Comparison of ENCODE assay signal across 1 cellular context in the genomic region with DNA sequence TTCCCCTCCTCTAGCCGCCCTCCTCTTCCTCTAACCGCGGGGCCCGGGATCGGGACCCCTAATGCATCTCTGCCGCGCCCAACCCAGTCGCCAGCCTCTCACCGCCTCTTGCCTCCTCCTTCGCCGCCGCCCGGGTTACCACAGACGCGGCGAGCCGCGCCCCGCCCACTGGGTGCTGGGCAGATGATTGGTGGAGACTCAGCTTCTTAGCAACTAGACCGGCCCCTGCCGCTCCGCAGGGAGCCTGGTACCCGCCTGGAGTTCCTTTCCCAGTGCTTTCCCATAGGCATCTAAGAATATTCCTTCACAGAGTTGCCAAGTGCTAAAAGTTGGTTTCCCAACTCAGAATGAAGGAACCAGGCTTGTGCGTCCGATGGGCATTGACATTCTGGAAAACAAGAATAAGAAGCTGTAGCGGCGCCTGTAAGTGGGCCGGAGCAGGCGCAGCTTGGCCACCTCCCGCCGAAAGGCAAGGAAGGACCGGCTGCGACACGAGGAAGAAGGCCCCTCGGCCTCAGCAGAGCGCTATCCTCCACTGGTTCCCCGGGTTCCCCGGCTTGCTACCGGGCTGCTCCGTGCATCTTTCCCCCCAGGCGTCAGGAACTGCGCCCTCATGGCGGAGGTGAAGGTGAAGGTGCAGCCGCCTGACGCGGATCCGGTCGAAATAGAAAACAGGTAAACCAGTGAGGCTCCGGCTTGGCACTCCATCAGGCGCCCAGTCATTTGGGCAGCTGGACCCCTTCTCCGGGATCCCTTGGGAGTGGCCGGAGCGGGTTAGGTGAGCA.
A peak's percentile ranks its signal among the peaks of the same experiment; 100 is the strongest.
TF ChIP-seq lines count a peak whose summit lies in the region.

Gene DZANK1, minus strand, starts transcription at position 137 of the 785 bp plus-strand sequence. CDS start 1,672 bp downstream, outside the sequence.
Gene POLR3F, plus strand, starts transcription at position 497 of the 785 bp plus-strand sequence. Its CDS starts 117 bp downstream, at position 614.

TF ChIP-seq in GM12878, 131 proteins besides CTCF, POLR2A, EP300 and RAD21 (continued from another document and continues in another):
- TF ChIP-seq, protein P1, sequence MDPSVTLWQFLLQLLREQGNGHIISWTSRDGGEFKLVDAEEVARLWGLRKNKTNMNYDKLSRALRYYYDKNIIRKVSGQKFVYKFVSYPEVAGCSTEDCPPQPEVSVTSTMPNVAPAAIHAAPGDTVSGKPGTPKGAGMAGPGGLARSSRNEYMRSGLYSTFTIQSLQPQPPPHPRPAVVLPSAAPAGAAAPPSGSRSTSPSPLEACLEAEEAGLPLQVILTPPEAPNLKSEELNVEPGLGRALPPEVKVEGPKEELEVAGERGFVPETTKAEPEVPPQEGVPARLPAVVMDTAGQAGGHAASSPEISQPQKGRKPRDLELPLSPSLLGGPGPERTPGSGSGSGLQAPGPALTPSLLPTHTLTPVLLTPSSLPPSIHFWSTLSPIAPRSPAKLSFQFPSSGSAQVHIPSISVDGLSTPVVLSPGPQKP (IDR thresholded peaks at IDR 0.05; ENCODE audit: low read depth, low read length): no peak
- TF ChIP-seq YY1 (IDR thresholded peaks at IDR 0.05; ENCODE audit: low read depth, low read length) (peak; percentile 48), RAD51 (IDR thresholded peaks at IDR 0.05) (no peak), NR2C2 (IDR thresholded peaks at IDR 0.05; ENCODE audit: borderline replicate concordance, control insufficient read depth, insufficient read length, low read depth) (no peak), MTA3 (IDR thresholded peaks at IDR 0.05; ENCODE audit: borderline replicate concordance, low read length) (no peak), FOXK2 (IDR thresholded peaks at IDR 0.05) (peak; percentile 35; the same call in 1 of the 2 replicates), EZH2 (IDR thresholded peaks at IDR 0.05; ENCODE audit: borderline replicate concordance, control insufficient read depth, low read depth, low read length) (no peak), CEBPB (IDR thresholded peaks at IDR 0.05; ENCODE audit: borderline replicate concordance in 1 of 2, low read depth in 2 of 2, low read length in 2 of 2) (no peak), NBN (IDR thresholded peaks at IDR 0.05) (0 out of 2 replicates have a peak, but pooled peaks have one; percentile 58), HDGF (IDR thresholded peaks at IDR 0.05) (peak; percentile 32; the same call in 1 of the 2 replicates), ZNF217 (IDR thresholded peaks at IDR 0.05) (no peak), YBX1 (IDR thresholded peaks at IDR 0.05) (no peak), SIX5 (IDR thresholded peaks at IDR 0.05; ENCODE audit: low read depth, low read length, severe bottlenecking) (peak; percentile 64), NR2F1 (conservative IDR thresholded peaks at IDR 0.05) (no peak), BACH1 (IDR thresholded peaks at IDR 0.05; ENCODE audit: borderline replicate concordance) (no peak), ASH2L (IDR thresholded peaks at IDR 0.05; ENCODE audit: borderline replicate concordance, low read depth) (peak; percentile 93; the same call in 1 of the 2 replicates), POLR2AphosphoS2 (IDR thresholded peaks at IDR 0.05; ENCODE audit: low read depth, low read length) (no peak), RELA (IDR thresholded peaks at IDR 0.05; ENCODE audit: borderline replicate concordance, partially characterized antibody) (peak; percentile 51), KDM1A (IDR thresholded peaks at IDR 0.05; ENCODE audit: borderline replicate concordance) (no peak), HCFC1 (IDR thresholded peaks at IDR 0.05; ENCODE audit: low read length) (peak; percentile 89), CREM (IDR thresholded peaks at IDR 0.05; ENCODE audit: low read depth) (peak; percentile 68), KAT2A (conservative IDR thresholded peaks at IDR 0.05; ENCODE audit: control insufficient read depth, low read depth, low read length) (no peak), TARDBP (IDR thresholded peaks at IDR 0.05; ENCODE audit: borderline replicate concordance) (peak; percentile 82; the same call in 1 of the 2 replicates), DPF2 (IDR thresholded peaks at IDR 0.05) (no peak), ZNF622 (IDR thresholded peaks at IDR 0.05) (no peak), BCLAF1 (IDR thresholded peaks at IDR 0.05) (no peak), BMI1 (IDR thresholded peaks at IDR 0.05; ENCODE audit: borderline replicate concordance) (peak; percentile 76; the same call in 1 of the 2 replicates), STAT3 (IDR thresholded peaks at IDR 0.05; ENCODE audit: low read depth, low read length) (no peak), SMC3 (IDR thresholded peaks at IDR 0.05; ENCODE audit: borderline replicate concordance, low read length) (no peak), ZNF274 (IDR thresholded peaks at IDR 0.05; ENCODE audit: insufficient read depth, insufficient read length) (no peak), SMAD1 (IDR thresholded peaks at IDR 0.05; ENCODE audit: low read depth, partially characterized antibody) (no peak), CHD1 (IDR thresholded peaks at IDR 0.05; ENCODE audit: low read depth, low read length) (no peak), BCL11A (IDR thresholded peaks at IDR 0.05; ENCODE audit: low read depth, low read length) (no peak), JUNB (IDR thresholded peaks at IDR 0.05) (no peak), JUND (IDR thresholded peaks at IDR 0.05; ENCODE audit: low read depth, low read length) (no peak), NRF1 (conservative IDR thresholded peaks at IDR 0.05; ENCODE audit: low read depth, low read length) (no peak), RUNX3 (IDR thresholded peaks at IDR 0.05; ENCODE audit: low read length) (no peak), WRNIP1 (IDR thresholded peaks at IDR 0.05; ENCODE audit: borderline replicate concordance, low read depth, low read length) (no peak), SRF (IDR thresholded peaks at IDR 0.05; ENCODE audit: low read depth in 2 of 2, low read length in 2 of 2) (peak in 1 of 2 experiments; percentile 93; a peak in 2 of 4 replicates), EGR1 (IDR thresholded peaks at IDR 0.05; ENCODE audit: borderline replicate concordance in 1 of 2, low read depth in 2 of 2, low read length in 2 of 2) (no peak), ZNF24 (IDR thresholded peaks at IDR 0.05) (no peak), GABPA (IDR thresholded peaks at IDR 0.05; ENCODE audit: low read depth) (no peak; the same call in 1 of the 2 replicates), ESRRA (IDR thresholded peaks at IDR 0.05; ENCODE audit: low read length) (no peak), ZSCAN29 (IDR thresholded peaks at IDR 0.05) (no peak)
- TF ChIP-seq, protein P2, sequence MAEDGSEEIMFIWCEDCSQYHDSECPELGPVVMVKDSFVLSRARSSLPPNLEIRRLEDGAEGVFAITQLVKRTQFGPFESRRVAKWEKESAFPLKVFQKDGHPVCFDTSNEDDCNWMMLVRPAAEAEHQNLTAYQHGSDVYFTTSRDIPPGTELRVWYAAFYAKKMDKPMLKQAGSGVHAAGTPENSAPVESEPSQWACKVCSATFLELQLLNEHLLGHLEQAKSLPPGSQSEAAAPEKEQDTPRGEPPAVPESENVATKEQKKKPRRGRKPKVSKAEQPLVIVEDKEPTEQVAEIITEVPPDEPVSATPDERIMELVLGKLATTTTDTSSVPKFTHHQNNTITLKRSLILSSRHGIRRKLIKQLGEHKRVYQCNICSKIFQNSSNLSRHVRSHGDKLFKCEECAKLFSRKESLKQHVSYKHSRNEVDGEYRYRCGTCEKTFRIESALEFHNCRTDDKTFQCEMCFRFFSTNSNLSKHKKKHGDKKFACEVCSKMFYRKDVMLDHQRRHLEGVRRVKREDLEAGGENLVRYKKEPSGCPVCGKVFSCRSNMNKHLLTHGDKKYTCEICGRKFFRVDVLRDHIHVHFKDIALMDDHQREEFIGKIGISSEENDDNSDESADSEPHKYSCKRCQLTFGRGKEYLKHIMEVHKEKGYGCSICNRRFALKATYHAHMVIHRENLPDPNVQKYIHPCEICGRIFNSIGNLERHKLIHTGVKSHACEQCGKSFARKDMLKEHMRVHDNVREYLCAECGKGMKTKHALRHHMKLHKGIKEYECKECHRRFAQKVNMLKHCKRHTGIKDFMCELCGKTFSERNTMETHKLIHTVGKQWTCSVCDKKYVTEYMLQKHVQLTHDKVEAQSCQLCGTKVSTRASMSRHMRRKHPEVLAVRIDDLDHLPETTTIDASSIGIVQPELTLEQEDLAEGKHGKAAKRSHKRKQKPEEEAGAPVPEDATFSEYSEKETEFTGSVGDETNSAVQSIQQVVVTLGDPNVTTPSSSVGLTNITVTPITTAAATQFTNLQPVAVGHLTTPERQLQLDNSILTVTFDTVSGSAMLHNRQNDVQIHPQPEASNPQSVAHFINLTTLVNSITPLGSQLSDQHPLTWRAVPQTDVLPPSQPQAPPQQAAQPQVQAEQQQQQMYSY (CRISPR knock-in tag; IDR thresholded peaks at IDR 0.05): no peak
- TF ChIP-seq, protein P3, sequence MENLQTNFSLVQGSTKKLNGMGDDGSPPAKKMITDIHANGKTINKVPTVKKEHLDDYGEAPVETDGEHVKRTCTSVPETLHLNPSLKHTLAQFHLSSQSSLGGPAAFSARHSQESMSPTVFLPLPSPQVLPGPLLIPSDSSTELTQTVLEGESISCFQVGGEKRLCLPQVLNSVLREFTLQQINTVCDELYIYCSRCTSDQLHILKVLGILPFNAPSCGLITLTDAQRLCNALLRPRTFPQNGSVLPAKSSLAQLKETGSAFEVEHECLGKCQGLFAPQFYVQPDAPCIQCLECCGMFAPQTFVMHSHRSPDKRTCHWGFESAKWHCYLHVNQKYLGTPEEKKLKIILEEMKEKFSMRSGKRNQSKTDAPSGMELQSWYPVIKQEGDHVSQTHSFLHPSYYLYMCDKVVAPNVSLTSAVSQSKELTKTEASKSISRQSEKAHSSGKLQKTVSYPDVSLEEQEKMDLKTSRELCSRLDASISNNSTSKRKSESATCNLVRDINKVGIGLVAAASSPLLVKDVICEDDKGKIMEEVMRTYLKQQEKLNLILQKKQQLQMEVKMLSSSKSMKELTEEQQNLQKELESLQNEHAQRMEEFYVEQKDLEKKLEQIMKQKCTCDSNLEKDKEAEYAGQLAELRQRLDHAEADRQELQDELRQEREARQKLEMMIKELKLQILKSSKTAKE (IDR thresholded peaks at IDR 0.05; ENCODE audit: low read depth, poor library complexity, severe bottlenecking): peak; percentile 75
- TF ChIP-seq, protein P4, sequence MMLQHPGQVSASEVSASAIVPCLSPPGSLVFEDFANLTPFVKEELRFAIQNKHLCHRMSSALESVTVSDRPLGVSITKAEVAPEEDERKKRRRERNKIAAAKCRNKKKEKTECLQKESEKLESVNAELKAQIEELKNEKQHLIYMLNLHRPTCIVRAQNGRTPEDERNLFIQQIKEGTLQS (IDR thresholded peaks at IDR 0.05; ENCODE audit: borderline replicate concordance, extremely low read depth, low read depth, low read length): peak; percentile 92
- TF ChIP-seq, protein P5, sequence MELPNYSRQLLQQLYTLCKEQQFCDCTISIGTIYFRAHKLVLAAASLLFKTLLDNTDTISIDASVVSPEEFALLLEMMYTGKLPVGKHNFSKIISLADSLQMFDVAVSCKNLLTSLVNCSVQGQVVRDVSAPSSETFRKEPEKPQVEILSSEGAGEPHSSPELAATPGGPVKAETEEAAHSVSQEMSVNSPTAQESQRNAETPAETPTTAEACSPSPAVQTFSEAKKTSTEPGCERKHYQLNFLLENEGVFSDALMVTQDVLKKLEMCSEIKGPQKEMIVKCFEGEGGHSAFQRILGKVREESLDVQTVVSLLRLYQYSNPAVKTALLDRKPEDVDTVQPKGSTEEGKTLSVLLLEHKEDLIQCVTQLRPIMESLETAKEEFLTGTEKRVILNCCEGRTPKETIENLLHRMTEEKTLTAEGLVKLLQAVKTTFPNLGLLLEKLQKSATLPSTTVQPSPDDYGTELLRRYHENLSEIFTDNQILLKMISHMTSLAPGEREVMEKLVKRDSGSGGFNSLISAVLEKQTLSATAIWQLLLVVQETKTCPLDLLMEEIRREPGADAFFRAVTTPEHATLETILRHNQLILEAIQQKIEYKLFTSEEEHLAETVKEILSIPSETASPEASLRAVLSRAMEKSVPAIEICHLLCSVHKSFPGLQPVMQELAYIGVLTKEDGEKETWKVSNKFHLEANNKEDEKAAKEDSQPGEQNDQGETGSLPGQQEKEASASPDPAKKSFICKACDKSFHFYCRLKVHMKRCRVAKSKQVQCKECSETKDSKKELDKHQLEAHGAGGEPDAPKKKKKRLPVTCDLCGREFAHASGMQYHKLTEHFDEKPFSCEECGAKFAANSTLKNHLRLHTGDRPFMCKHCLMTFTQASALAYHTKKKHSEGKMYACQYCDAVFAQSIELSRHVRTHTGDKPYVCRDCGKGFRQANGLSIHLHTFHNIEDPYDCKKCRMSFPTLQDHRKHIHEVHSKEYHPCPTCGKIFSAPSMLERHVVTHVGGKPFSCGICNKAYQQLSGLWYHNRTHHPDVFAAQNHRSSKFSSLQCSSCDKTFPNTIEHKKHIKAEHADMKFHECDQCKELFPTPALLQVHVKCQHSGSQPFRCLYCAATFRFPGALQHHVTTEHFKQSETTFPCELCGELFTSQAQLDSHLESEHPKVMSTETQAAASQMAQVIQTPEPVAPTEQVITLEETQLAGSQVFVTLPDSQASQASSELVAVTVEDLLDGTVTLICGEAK (IDR thresholded peaks at IDR 0.05; ENCODE audit: borderline replicate concordance): 0 out of 2 replicates have a peak, but pooled peaks have one; percentile 20
